Comparison of ENCODE assay signal across 9 cellular contexts in genomic region chr10:119657725-119658124, GRCh38. TPM values are rescaled to one million over a fixed set of nuclear protein-coding genes. Genes with fewer than 3 reads are reported as not detected.
DNase-seq lines count a peak whose midpoint lies in the region; ATAC-seq and TF ChIP-seq lines count a peak whose summit lies in the region.
"Had no signal": no experiment of that assay in that cellular context is flagged by ENCODE, and none has a peak within 500 bp of the region (broad histone marks: within the 10 kb centered on the region; RNA-seq: fewer than 3 reads in every experiment).

No MANE protein-coding gene starts in this region.

- H2AFZ ChIP-seq in osteoblast (ENCODE audit: low read length) (no peak overlapping the region), OCI-LY7 (ENCODE audit: low read length) (no peak overlapping the region)

- 11 to 16% methylated on average over 7 of the region's 7 CpGs for WGBS in gastroesophageal sphincter (ENCODE audit: low coverage in 1 of 2), 2 donors

- H3K4me3 ChIP-seq in AG04450 (ENCODE audit: low read depth, low read length) (no peak overlapping the region), SJSA1 (no peak overlapping the region), gastroesophageal sphincter (peak overlapping the region in 1 of 2 donors; percentile 26), osteoblast (ENCODE audit: insufficient read depth, low read length) (no peak overlapping the region), OCI-LY7 (ENCODE audit: low read depth, low read length, poor library complexity, severe bottlenecking) (no peak overlapping the region)

- CTCF ChIA-PET in AG04450 (lab: Charles Lee), result interaction anchor here (1.2 to 2.2 kb wide), 2 partner anchors 202 to 459 kb away, joined by 5 to 8 read pairs; no protein-coding TSS in a partner anchor
- CTCF ChIA-PET in OCI-LY7 (lab: Charles Lee; ENCODE audit: unreplicated experiment), result no interaction called here

- H3K4me1 Mint-ChIP-seq in immature natural killer cell, result peaks cover 6 to 18% of the 10 kb centered on the region in 2 donors

- no peak for TF ChIP-seq POLR2A in gastroesophageal sphincter (IDR thresholded peaks at IDR 0.05)

- no peak overlapping the region for H3K4me3 Mint-ChIP-seq in immature natural killer cell
- H3K4me3 Mint-ChIP-seq: CD14-positive monocyte had no signal

- no peak for TF ChIP-seq CTCF in AG04450 (IDR thresholded peaks at IDR 0.05; ENCODE audit: low read depth, low read length)
- no peak for TF ChIP-seq CTCF in gastroesophageal sphincter (IDR thresholded peaks at IDR 0.05)
- TF ChIP-seq CTCF in osteoblast (IDR thresholded peaks at IDR 0.05; ENCODE audit: extremely low read depth, low read depth, low read length), result no peak
- no peak for TF ChIP-seq CTCF in OCI-LY7 (conservative IDR thresholded peaks at IDR 0.05; ENCODE audit: low read length)

- H3K36me3 Mint-ChIP-seq in immature natural killer cell, result no peaks in the 10 kb centered on the region

- no peak overlapping the region for H3K27ac Mint-ChIP-seq in immature natural killer cell

- H3K27ac ChIP-seq in AG04450 (ENCODE audit: low read depth, low read length) (peak overlapping the region; percentile 65), SJSA1 (peak overlapping the region; percentile 8), gastroesophageal sphincter (peak overlapping the region; percentile 44 to 99 (median 98)), osteoblast (ENCODE audit: low read depth, low read length) (peak overlapping the region; percentile 74), OCI-LY7 (ENCODE audit: low read depth, low read length, poor library complexity, severe bottlenecking) (no peak overlapping the region)

- ATAC-seq in gastroesophageal sphincter, result no peak
- ATAC-seq in HG03457 (IDR thresholded peaks at IDR 0.05; ENCODE audit: unreplicated experiment), result no peak

- no peaks in the 10 kb centered on the region for H3K27me3 Mint-ChIP-seq in immature natural killer cell (ENCODE audit: low read depth in 3 of 3)

- intact Hi-C loops in OCI-LY7 (cut with micrococcal nuclease; ENCODE audit: unreplicated experiment), result no loop called here

- H3K79me2 ChIP-seq in osteoblast (ENCODE audit: insufficient read depth, low read length), result peaks cover 99% of the 10 kb centered on the region
- H3K79me2 ChIP-seq in OCI-LY7 (ENCODE audit: insufficient read depth, low read depth, low read length), result no peaks in the 10 kb centered on the region

- H3K36me3 ChIP-seq in SJSA1 (peaks cover 71% of the 10 kb centered on the region), gastroesophageal sphincter (no peaks in the 10 kb centered on the region), osteoblast (ENCODE audit: insufficient read depth, low read length) (peaks cover 11% of the 10 kb centered on the region), OCI-LY7 (ENCODE audit: insufficient read depth, low read length) (no peaks in the 10 kb centered on the region)

- no TSS peak for BruUV-seq in OCI-LY7 (replicated peaks; lab: Mats Ljungman, UMichigan)

- H3K9me2 ChIP-seq in OCI-LY7 (ENCODE audit: insufficient read depth, low read length), result no peaks in the 10 kb centered on the region

- H3K4me2 ChIP-seq in osteoblast (ENCODE audit: insufficient read depth, low read length) (peak overlapping the region; percentile 71), OCI-LY7 (ENCODE audit: low read length) (no peak overlapping the region)

- H3K9me3 Mint-ChIP-seq in immature natural killer cell, result no peaks in the 10 kb centered on the region
- H3K9me3 Mint-ChIP-seq: CD14-positive monocyte had no signal

- no peak for DNase-seq in AG04450 (ENCODE audit: low read depth, low spot score)
- no peak for DNase-seq in SJSA1 (ENCODE audit: low read depth in 1 of 2, low spot score in 2 of 2)
- DNase-seq in osteoblast (ENCODE audit: insufficient read length, low spot score, missing footprints), result no peak
- no peak for DNase-seq in immature natural killer cell
- no peak for DNase-seq in central memory CD4-positive, alpha-beta T cell
- no peak for DNase-seq in OCI-LY7 (ENCODE audit: low spot score)

- H3K9me3 ChIP-seq in AG04450 (ENCODE audit: control insufficient read depth, insufficient read depth, low read length), result peaks cover 4% of the 10 kb centered on the region; the same call in 1 of the 2 replicates
- H3K9me3 ChIP-seq in SJSA1 (replicated peaks), result no peaks in the 10 kb centered on the region
- no peaks in the 10 kb centered on the region for H3K9me3 ChIP-seq in gastroesophageal sphincter
- no peaks in the 10 kb centered on the region for H3K9me3 ChIP-seq in osteoblast (ENCODE audit: low read depth, low read length)
- H3K9me3 ChIP-seq in OCI-LY7 (ENCODE audit: low read length), result no peaks in the 10 kb centered on the region

- POLR2A ChIA-PET in AG04450 (lab: Yijun Ruan, JAX), result interaction anchor here (0.9 to 1.6 kb wide), 2 partner anchors 10 to 132 kb away, joined by 3 to 9 read pairs; no protein-coding TSS in a partner anchor
- POLR2A ChIA-PET in OCI-LY7 (lab: Charles Lee), result interaction anchor here (0.5 to 0.6 kb wide), 2 partner anchors 86 to 356 kb away, joined by 3 read pairs; no protein-coding TSS in a partner anchor

- H3K27me3 ChIP-seq in AG04450 (ENCODE audit: control insufficient read depth, insufficient read depth, low read length) (no peaks in the 10 kb centered on the region), SJSA1 (replicated peaks) (no peaks in the 10 kb centered on the region), gastroesophageal sphincter (no peaks in the 10 kb centered on the region), osteoblast (ENCODE audit: insufficient read depth, low read length) (no peaks in the 10 kb centered on the region)

- H4K20me1 ChIP-seq in osteoblast (ENCODE audit: insufficient read depth, low read length), result peaks cover 85% of the 10 kb centered on the region
- no peaks in the 10 kb centered on the region for H4K20me1 ChIP-seq in OCI-LY7 (ENCODE audit: insufficient read depth, low read length)

- TF ChIP-seq EP300 in gastroesophageal sphincter (IDR thresholded peaks at IDR 0.05), result peak; percentile 55

- H3K4me1 ChIP-seq in SJSA1 (replicated peaks) (peaks cover 64% of the 10 kb centered on the region), gastroesophageal sphincter (peaks cover 6 to 99% (median 68%) of the 10 kb centered on the region in 3 donors), osteoblast (ENCODE audit: insufficient read depth, low read length) (peaks cover 65% of the 10 kb centered on the region), OCI-LY7 (ENCODE audit: insufficient read depth, low read length, poor library complexity, severe bottlenecking) (peaks cover under 1% of the 10 kb centered on the region)

RNA-seq across cellular contexts. Expression of gene BAG3, which starts 6.5 kb away (rescaled TPM):
- polyA plus RNA-seq in AG04450 (2011; rRNA removed) (12.7 and 20.1 TPM in 2 replicates), immature natural killer cell (1 to 10 TPM in 2 of 3 donors, under 1 TPM in 1; 0.57 to 3.1 (median 2.2) TPM)
- polyA minus RNA-seq in AG04450 (2011; rRNA and poly(A)+ RNA removed), result 12.1 and 15.8 TPM in 2 replicates
- total RNA-seq in SJSA1 (2014; rRNA removed; shearing (Covaris generic)), result 12.6 and 19.7 TPM in 2 replicates
- total RNA-seq in gastroesophageal sphincter (10 to 100 TPM; 31.2 to 80.4 (median 61.4) TPM), osteoblast (12.7 TPM in 2 replicates), OCI-LY7 (2022) (2.4 and 2.6 TPM in 2 replicates)
- 0.41 and 1.9 TPM in 2 replicates for total RNA-seq in OCI-LY7 (2014; rRNA removed; shearing (Covaris generic))
